In genomic region chr2:235639885-235640284, GRCh38 we compare ENCODE assay signal across 13 cellular contexts.
DNase-seq lines count a peak whose midpoint lies in the region; ATAC-seq and TF ChIP-seq lines count a peak whose summit lies in the region.
"Had no signal": no experiment of that assay in that cellular context is flagged by ENCODE, and none has a peak within 500 bp of the region (broad histone marks: within the 10 kb centered on the region; RNA-seq: fewer than 3 reads in every experiment).

No MANE protein-coding gene starts in this region.

- no peaks in the 10 kb centered on the region for H3K4me1 ChIP-seq in CD4-positive, alpha-beta memory T cell (ENCODE audit: insufficient read depth, low read length)
- peaks cover 53% of the 10 kb centered on the region for H3K4me1 ChIP-seq in SJCRH30

- no peak overlapping the region for H3K4me3 Mint-ChIP-seq in CD4-positive, alpha-beta memory T cell
- H3K4me3 Mint-ChIP-seq: CD4-positive, CD25-positive, alpha-beta regulatory T cell had no signal

- no peak for ATAC-seq in GM18861 (IDR thresholded peaks at IDR 0.05; ENCODE audit: unreplicated experiment)
- ATAC-seq in GM19467 (IDR thresholded peaks at IDR 0.05; ENCODE audit: unreplicated experiment): no peak
- ATAC-seq in HG03442 (IDR thresholded peaks at IDR 0.05; ENCODE audit: unreplicated experiment): no peak

- H3K36me3 ChIP-seq in CD4-positive, alpha-beta memory T cell (ENCODE audit: insufficient read depth, low read length): no peaks in the 10 kb centered on the region
- no peaks in the 10 kb centered on the region for H3K36me3 ChIP-seq in SJCRH30
- H3K36me3 ChIP-seq: HAP-1 had no signal

- H3K9me3 ChIP-seq in CD4-positive, alpha-beta memory T cell (ENCODE audit: control insufficient read depth in 1 of 2, low read length in 2 of 2): no peaks in the 10 kb centered on the region
- H3K9me3 ChIP-seq in SJCRH30 (replicated peaks): no peaks in the 10 kb centered on the region
- H3K9me3 ChIP-seq: HAP-1 had no signal

- H3K27ac ChIP-seq in CD4-positive, alpha-beta memory T cell (ENCODE audit: low read depth, low read length): no peak overlapping the region
- peak overlapping the region; percentile 96 for H3K27ac ChIP-seq in SJCRH30
- H3K27ac ChIP-seq in skin epidermis: peak overlapping the region in 11 of 21 experiments; percentile 7 to 76 (median 34)
- H3K27ac ChIP-seq: KMS-11 had no signal

- no peak for TF ChIP-seq CTCF in fibroblast of villous mesenchyme (IDR thresholded peaks at IDR 0.05; ENCODE audit: insufficient read depth, low read depth, low read length)

- peaks cover 10 to 18% of the 10 kb centered on the region in 2 donors for H3K27me3 Mint-ChIP-seq in CD4-positive, alpha-beta memory T cell
- H3K27me3 Mint-ChIP-seq: CD4-positive, CD25-positive, alpha-beta regulatory T cell had no signal

- no peak overlapping the region for H3K4me3 ChIP-seq in CD4-positive, alpha-beta memory T cell (ENCODE audit: low read length in 2 of 2)
- H3K4me3 ChIP-seq in SJCRH30 (peak overlapping the region; percentile 49), fibroblast of villous mesenchyme (ENCODE audit: low read depth, low read length) (no peak overlapping the region), skin epidermis (no peak overlapping the region)
- H3K4me3 ChIP-seq: HAP-1 had no signal

- H3K4me1 Mint-ChIP-seq in CD4-positive, alpha-beta memory T cell: peaks cover 0 to 6% (median under 1%) of the 10 kb centered on the region in 4 donors
- H3K4me1 Mint-ChIP-seq: CD4-positive, CD25-positive, alpha-beta regulatory T cell had no signal

- peak overlapping the region in 4 of 7 donors; percentile 38 to 76 (median 51) for H3K27ac Mint-ChIP-seq in CD4-positive, alpha-beta memory T cell
- H3K27ac Mint-ChIP-seq: CD4-positive, CD25-positive, alpha-beta regulatory T cell had no signal

- POLR2A ChIA-PET in CD4-positive, alpha-beta memory T cell (lab: Charles Lee; ENCODE audit: partially characterized antibody): no interaction called here

- no peaks in the 10 kb centered on the region for H3K27me3 ChIP-seq in CD4-positive, alpha-beta memory T cell (ENCODE audit: insufficient read depth, low read length)
- no peaks in the 10 kb centered on the region for H3K27me3 ChIP-seq in SJCRH30

- peak in 2 of 5 donors; percentile 4 for DNase-seq in CD4-positive, alpha-beta memory T cell
- DNase-seq in SJCRH30 (no peak), fibroblast of villous mesenchyme (ENCODE audit: low read depth) (peak; percentile 51), retina (no peak)
- DNase-seq: activated CD8-positive, alpha-beta memory T cell treated with anti-CD3 and anti-CD28 coated beads, Interleukin-2, amount 50 U/mL, for 48 hours; CD4-positive, CD25-positive, alpha-beta regulatory T cell; NCI-H2081 treated with DMSO at 0.1 percent for 48 hours had no signal

- intact Hi-C loops in CD4-positive, alpha-beta memory T cell (cut with micrococcal nuclease): no loop called here

- no peaks in the 10 kb centered on the region for H3K36me3 Mint-ChIP-seq in CD4-positive, alpha-beta memory T cell
- H3K36me3 Mint-ChIP-seq: CD4-positive, CD25-positive, alpha-beta regulatory T cell had no signal

- CTCF ChIA-PET in CD4-positive, alpha-beta memory T cell (lab: Charles Lee; ENCODE audit: partially characterized antibody): interaction anchor here (1.9 kb wide), 1 partner anchor 106 kb away, joined by 5 read pairs; no protein-coding TSS in a partner anchor

- peaks cover 0 to 1% (median 0%) of the 10 kb centered on the region in 8 donors for H3K9me3 Mint-ChIP-seq in CD4-positive, alpha-beta memory T cell
- H3K9me3 Mint-ChIP-seq: CD4-positive, CD25-positive, alpha-beta regulatory T cell had no signal
